In the genomic region with DNA sequence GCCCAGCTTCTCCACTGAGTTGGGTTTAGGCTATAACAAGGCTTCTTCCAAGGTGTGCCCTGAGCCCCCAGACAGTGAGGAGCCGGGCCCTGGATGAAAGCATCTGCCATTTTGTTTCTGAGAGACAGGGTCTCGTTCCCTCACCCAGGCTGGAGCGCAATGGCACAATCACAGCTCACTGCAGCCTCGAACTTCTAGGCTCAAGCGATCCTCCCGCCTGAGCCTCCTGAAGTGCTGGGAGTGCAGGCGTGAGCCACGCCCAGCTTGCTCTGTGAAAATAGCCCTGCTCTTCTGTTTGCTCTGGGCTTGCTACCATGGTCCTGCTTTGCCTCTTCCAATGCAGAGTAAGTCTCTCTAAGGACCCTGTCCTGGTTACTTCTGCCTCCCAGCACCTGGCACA, we compare ENCODE assay signal across 2 cellular contexts.
TF ChIP-seq lines count a peak whose summit lies in the region.

No MANE protein-coding gene starts in this region.

TF ChIP-seq in HepG2, 621 proteins besides CTCF, POLR2A, EP300 and RAD21:
- TF ChIP-seq ZNF713 (CRISPR knock-in tag; IDR thresholded peaks at IDR 0.05) (no peak), ARNTL (CRISPR knock-in tag; IDR thresholded peaks at IDR 0.05) (no peak), ZNF329 (CRISPR knock-in tag; IDR thresholded peaks at IDR 0.05; ENCODE audit: low read depth) (no peak), ZKSCAN5 (CRISPR knock-in tag; IDR thresholded peaks at IDR 0.05) (no peak), HDAC6 (IDR thresholded peaks at IDR 0.05; ENCODE audit: low read depth, low read length) (no peak), GTF2F1 (IDR thresholded peaks at IDR 0.05; ENCODE audit: low read length) (no peak), SCMH1 (CRISPR knock-in tag; IDR thresholded peaks at IDR 0.05; ENCODE audit: borderline replicate concordance) (no peak), CENPT (CRISPR knock-in tag; IDR thresholded peaks at IDR 0.05; ENCODE audit: low read depth) (no peak)
- TF ChIP-seq, protein P1, sequence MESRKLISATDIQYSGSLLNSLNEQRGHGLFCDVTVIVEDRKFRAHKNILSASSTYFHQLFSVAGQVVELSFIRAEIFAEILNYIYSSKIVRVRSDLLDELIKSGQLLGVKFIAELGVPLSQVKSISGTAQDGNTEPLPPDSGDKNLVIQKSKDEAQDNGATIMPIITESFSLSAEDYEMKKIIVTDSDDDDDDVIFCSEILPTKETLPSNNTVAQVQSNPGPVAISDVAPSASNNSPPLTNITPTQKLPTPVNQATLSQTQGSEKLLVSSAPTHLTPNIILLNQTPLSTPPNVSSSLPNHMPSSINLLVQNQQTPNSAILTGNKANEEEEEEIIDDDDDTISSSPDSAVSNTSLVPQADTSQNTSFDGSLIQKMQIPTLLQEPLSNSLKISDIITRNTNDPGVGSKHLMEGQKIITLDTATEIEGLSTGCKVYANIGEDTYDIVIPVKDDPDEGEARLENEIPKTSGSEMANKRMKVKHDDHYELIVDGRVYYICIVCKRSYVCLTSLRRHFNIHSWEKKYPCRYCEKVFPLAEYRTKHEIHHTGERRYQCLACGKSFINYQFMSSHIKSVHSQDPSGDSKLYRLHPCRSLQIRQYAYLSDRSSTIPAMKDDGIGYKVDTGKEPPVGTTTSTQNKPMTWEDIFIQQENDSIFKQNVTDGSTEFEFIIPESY (CRISPR knock-in tag; IDR thresholded peaks at IDR 0.05), result peak; percentile 30; the same call in 1 of the 2 replicates
- TF ChIP-seq, protein P2, sequence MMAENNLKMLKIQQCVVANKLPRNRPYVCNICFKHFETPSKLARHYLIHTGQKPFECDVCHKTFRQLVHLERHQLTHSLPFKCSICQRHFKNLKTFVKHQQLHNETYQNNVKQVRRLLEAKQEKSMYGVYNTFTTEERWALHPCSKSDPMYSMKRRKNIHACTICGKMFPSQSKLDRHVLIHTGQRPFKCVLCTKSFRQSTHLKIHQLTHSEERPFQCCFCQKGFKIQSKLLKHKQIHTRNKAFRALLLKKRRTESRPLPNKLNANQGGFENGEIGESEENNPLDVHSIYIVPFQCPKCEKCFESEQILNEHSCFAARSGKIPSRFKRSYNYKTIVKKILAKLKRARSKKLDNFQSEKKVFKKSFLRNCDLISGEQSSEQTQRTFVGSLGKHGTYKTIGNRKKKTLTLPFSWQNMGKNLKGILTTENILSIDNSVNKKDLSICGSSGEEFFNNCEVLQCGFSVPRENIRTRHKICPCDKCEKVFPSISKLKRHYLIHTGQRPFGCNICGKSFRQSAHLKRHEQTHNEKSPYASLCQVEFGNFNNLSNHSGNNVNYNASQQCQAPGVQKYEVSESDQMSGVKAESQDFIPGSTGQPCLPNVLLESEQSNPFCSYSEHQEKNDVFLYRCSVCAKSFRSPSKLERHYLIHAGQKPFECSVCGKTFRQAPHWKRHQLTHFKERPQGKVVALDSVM (CRISPR knock-in tag; IDR thresholded peaks at IDR 0.05), result peak; percentile 95
TF ChIP-seq in HepG2: peak in this region for 2.

TF ChIP-seq in HEK293, 187 proteins besides CTCF, POLR2A, EP300 and RAD21:
- TF ChIP-seq ZNF585B (tag by site-specific recombination; IDR thresholded peaks at IDR 0.05) (no peak), ZNF221 (tag by site-specific recombination; IDR thresholded peaks at IDR 0.05; ENCODE audit: borderline replicate concordance) (no peak), ZNF473 (tag by site-specific recombination; IDR thresholded peaks at IDR 0.05) (no peak), KLF1 (tag by site-specific recombination; IDR thresholded peaks at IDR 0.05) (peak; percentile 56; the same call in 1 of the 2 replicates), ZNF560 (tag by site-specific recombination; IDR thresholded peaks at IDR 0.05; ENCODE audit: borderline replicate concordance) (no peak), ZNF555 (tag by site-specific recombination; conservative IDR thresholded peaks at IDR 0.05) (no peak), MYNN (tag by site-specific recombination; IDR thresholded peaks at IDR 0.05; ENCODE audit: borderline replicate concordance) (no peak)
- TF ChIP-seq, protein P3, sequence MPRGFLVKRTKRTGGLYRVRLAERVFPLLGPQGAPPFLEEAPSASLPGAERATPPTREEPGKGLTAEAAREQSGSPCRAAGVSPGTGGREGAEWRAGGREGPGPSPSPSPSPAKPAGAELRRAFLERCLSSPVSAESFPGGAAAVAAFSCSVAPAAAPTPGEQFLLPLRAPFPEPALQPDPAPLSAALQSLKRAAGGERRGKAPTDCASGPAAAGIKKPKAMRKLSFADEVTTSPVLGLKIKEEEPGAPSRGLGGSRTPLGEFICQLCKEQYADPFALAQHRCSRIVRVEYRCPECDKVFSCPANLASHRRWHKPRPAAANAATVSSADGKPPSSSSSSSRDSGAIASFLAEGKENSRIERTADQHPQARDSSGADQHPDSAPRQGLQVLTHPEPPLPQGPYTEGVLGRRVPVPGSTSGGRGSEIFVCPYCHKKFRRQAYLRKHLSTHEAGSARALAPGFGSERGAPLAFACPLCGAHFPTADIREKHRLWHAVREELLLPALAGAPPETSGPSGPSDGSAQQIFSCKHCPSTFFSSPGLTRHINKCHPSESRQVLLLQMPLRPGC (tag by site-specific recombination; IDR thresholded peaks at IDR 0.05), result no peak
TF ChIP-seq in HEK293: peak in this region for 1.
